ENCODE assay signal across 13 cellular contexts in genomic region chr11:77470971-77471370, GRCh38. TPM values are rescaled to one million over a fixed set of nuclear protein-coding genes. Genes with fewer than 3 reads are reported as not detected.
DNase-seq lines count a peak whose midpoint lies in the region; ATAC-seq and TF ChIP-seq lines count a peak whose summit lies in the region.
"Had no signal": no experiment of that assay in that cellular context is flagged by ENCODE, and none has a peak within 500 bp of the region (broad histone marks: within the 10 kb centered on the region; RNA-seq: fewer than 3 reads in every experiment).

No MANE protein-coding gene starts in this region.

- DNase-seq in Caco-2 (no peak), colonic mucosa (no peak), DMS53 treated with DMSO at 0.1 percent for 48 hours (lab: John Stamatoyannopoulos, UW; ENCODE audit: unreplicated experiment) (no peak)
- no peak for DNase-seq in stimulated activated naive B cell treated with anti-CD40 and anti-IgM and Interleukin-4, amounts not matched to agents 10 μg/mL and 1 μg/mL and 100 μg/mL, for 72 hours
- DNase-seq in central memory CD4-positive, alpha-beta T cell = no peak
- no peak for DNase-seq in effector memory CD4-positive, alpha-beta T cell
- DNase-seq: activated naive CD4-positive, alpha-beta T cell; brain microvascular endothelial cell; GM23248; left lung; NCI-H2107 had no signal

- H3K27ac ChIP-seq in HUES48 (ENCODE audit: low read depth, low read length) (peak overlapping the region; percentile 93), colonic mucosa (peak overlapping the region; percentile 92)
- H3K27ac ChIP-seq in effector memory CD4-positive, alpha-beta T cell (ENCODE audit: insufficient read depth, low read length, poor library complexity, severe bottlenecking) = no peak overlapping the region
- H3K27ac ChIP-seq: brain microvascular endothelial cell, GM23248, left lung had no signal

- CTCF ChIA-PET in Caco-2 (lab: Charles Lee) = interaction anchor here (1.1 to 1.8 kb wide), 8 partner anchors 11 to 119 kb away, joined by 3 to 28 read pairs (median 8); partner anchors contain the start of gene AQP11

- H3K36me3 Mint-ChIP-seq in Caco-2 (ENCODE audit: insufficient read depth, unreplicated experiment) = peaks cover 20% of the 10 kb centered on the region
- no peaks in the 10 kb centered on the region for H3K36me3 Mint-ChIP-seq in nephron (ENCODE audit: low read depth)
- no peaks in the 10 kb centered on the region for H3K36me3 Mint-ChIP-seq in stimulated activated naive B cell treated with anti-CD40 and anti-IgM and Interleukin-4, amounts not matched to agents 10 μg/mL and 1 μg/mL and 100 μg/mL, for 72 hours

- intact Hi-C loops in Caco-2 (cut with micrococcal nuclease; ENCODE audit: unreplicated experiment) = loop anchor here (2.0 to 5.0 kb wide), 3 partner anchors 52 to 344 kb away; partner anchors contain the start of gene MYO7A
- intact Hi-C loops in colonic mucosa (cut with DNase I) = no loop called here

- H3K4me1 Mint-ChIP-seq in Caco-2 (ENCODE audit: low read depth, unreplicated experiment) = peaks cover 47% of the 10 kb centered on the region
- peaks cover 16% of the 10 kb centered on the region for H3K4me1 Mint-ChIP-seq in nephron
- peaks cover 6 to 17% of the 10 kb centered on the region in 2 donors for H3K4me1 Mint-ChIP-seq in stimulated activated naive B cell treated with anti-CD40 and anti-IgM and Interleukin-4, amounts not matched to agents 10 μg/mL and 1 μg/mL and 100 μg/mL, for 72 hours

- H3K9me3 Mint-ChIP-seq in Caco-2 (ENCODE audit: unreplicated experiment) (no peaks in the 10 kb centered on the region), nephron (no peaks in the 10 kb centered on the region)
- H3K9me3 Mint-ChIP-seq in stimulated activated naive B cell treated with anti-CD40 and anti-IgM and Interleukin-4, amounts not matched to agents 10 μg/mL and 1 μg/mL and 100 μg/mL, for 72 hours = no peaks in the 10 kb centered on the region

- TF ChIP-seq CTCF in Caco-2 (IDR thresholded peaks at IDR 0.05; ENCODE audit: insufficient read depth in 1 of 2, low read depth in 1 of 2, low read length in 1 of 2, severe bottlenecking in 1 of 2, unreplicated experiment in 1 of 2) = no peak
- no peak for TF ChIP-seq CTCF in colonic mucosa (IDR thresholded peaks at IDR 0.05)
- TF ChIP-seq CTCF in nephron (IDR thresholded peaks at IDR 0.05; ENCODE audit: unreplicated experiment in 3 of 3) = no peak

- H3K4me3 Mint-ChIP-seq in Caco-2 (ENCODE audit: unreplicated experiment) = peak overlapping the region; percentile 93
- H3K4me3 Mint-ChIP-seq in nephron = peak overlapping the region; percentile 85 to 89 (median 88)
- H3K4me3 Mint-ChIP-seq in stimulated activated naive B cell treated with anti-CD40 and anti-IgM and Interleukin-4, amounts not matched to agents 10 μg/mL and 1 μg/mL and 100 μg/mL, for 72 hours = no peak overlapping the region

- POLR2A ChIA-PET in Caco-2 (lab: Charles Lee) = interaction anchor here (0.6 to 2.2 kb wide), 3 partner anchors 12 to 119 kb away, joined by 3 to 11 read pairs (median 9); partner anchors contain the start of gene AQP11

- no peaks in the 10 kb centered on the region for H3K27me3 Mint-ChIP-seq in Caco-2 (ENCODE audit: insufficient read depth, unreplicated experiment)
- peaks cover 4% of the 10 kb centered on the region for H3K27me3 Mint-ChIP-seq in nephron (ENCODE audit: low read depth)
- peaks cover 0 to 8% of the 10 kb centered on the region in 2 donors for H3K27me3 Mint-ChIP-seq in stimulated activated naive B cell treated with anti-CD40 and anti-IgM and Interleukin-4, amounts not matched to agents 10 μg/mL and 1 μg/mL and 100 μg/mL, for 72 hours

- ATAC-seq in stimulated activated naive B cell treated with anti-CD40 and anti-IgM and Interleukin-4, amounts not matched to agents 10 μg/mL and 1 μg/mL and 100 μg/mL, for 72 hours (replicated peaks) = no peak
- ATAC-seq: left lung had no signal

- H3K4me3 ChIP-seq in Caco-2 (ENCODE audit: low read depth, low read length) (peak overlapping the region; percentile 3; the same call in 1 of the 2 replicates), HUES48 (ENCODE audit: low read depth, low read length) (peak overlapping the region; percentile 96), colonic mucosa (no peak overlapping the region)
- H3K4me3 ChIP-seq in effector memory CD4-positive, alpha-beta T cell (ENCODE audit: insufficient read depth, low read depth, low read length, poor library complexity, severe bottlenecking) = no peak overlapping the region
- H3K4me3 ChIP-seq: GM23248, left lung had no signal

- peaks cover 49% of the 10 kb centered on the region for H3K4me1 ChIP-seq in Caco-2
- peaks cover 66% of the 10 kb centered on the region for H3K4me1 ChIP-seq in HUES48 (ENCODE audit: control insufficient read depth, insufficient read depth, low read length)
- peaks cover 5% of the 10 kb centered on the region for H3K4me1 ChIP-seq in colonic mucosa
- peaks cover 5% of the 10 kb centered on the region for H3K4me1 ChIP-seq in effector memory CD4-positive, alpha-beta T cell (ENCODE audit: control insufficient read depth, insufficient read depth, low read length, poor library complexity, severe bottlenecking)

- H3K27ac Mint-ChIP-seq in Caco-2 (ENCODE audit: unreplicated experiment) (peak overlapping the region; percentile 56), nephron (peak overlapping the region in 2 of 3 experiments; percentile 31 to 85)
- no peak overlapping the region for H3K27ac Mint-ChIP-seq in stimulated activated naive B cell treated with anti-CD40 and anti-IgM and Interleukin-4, amounts not matched to agents 10 μg/mL and 1 μg/mL and 100 μg/mL, for 72 hours

- H3K27me3 ChIP-seq in Caco-2 (replicated peaks; ENCODE audit: control insufficient read depth, insufficient read depth, low read length) = no peaks in the 10 kb centered on the region
- H3K27me3 ChIP-seq in HUES48 (ENCODE audit: control insufficient read depth, insufficient read depth, low read length) = no peaks in the 10 kb centered on the region
- H3K27me3 ChIP-seq in colonic mucosa = no peaks in the 10 kb centered on the region
- H3K27me3 ChIP-seq in effector memory CD4-positive, alpha-beta T cell (replicated peaks; ENCODE audit: control insufficient read depth, insufficient read depth, low read length, poor library complexity, severe bottlenecking) = no peaks in the 10 kb centered on the region
- H3K27me3 ChIP-seq: brain microvascular endothelial cell had no signal

- no TSS peak for BruUV-seq in Caco-2 (replicated peaks; lab: Mats Ljungman, UMichigan)

- H3K36me3 ChIP-seq in Caco-2 (ENCODE audit: control insufficient read depth, insufficient read depth, low read length) (no peaks in the 10 kb centered on the region), HUES48 (ENCODE audit: control insufficient read depth, insufficient read depth, low read length) (no peaks in the 10 kb centered on the region), colonic mucosa (no peaks in the 10 kb centered on the region)
- H3K36me3 ChIP-seq in effector memory CD4-positive, alpha-beta T cell (ENCODE audit: control insufficient read depth, insufficient read depth, low read length) = no peaks in the 10 kb centered on the region
- H3K36me3 ChIP-seq: brain microvascular endothelial cell, left lung had no signal

- H3K9ac ChIP-seq in HUES48 (ENCODE audit: low read depth, low read length) (peak overlapping the region; percentile 38), colonic mucosa (ENCODE audit: low read depth in 2 of 2, low read length in 2 of 2) (peak overlapping the region in 1 of 2 donors; percentile 93)
- H3K9ac ChIP-seq: GM23248 had no signal

- H3K9me3 ChIP-seq in Caco-2 = no peaks in the 10 kb centered on the region
- no peaks in the 10 kb centered on the region for H3K9me3 ChIP-seq in HUES48 (ENCODE audit: control insufficient read depth, insufficient read depth, low read length)
- no peaks in the 10 kb centered on the region for H3K9me3 ChIP-seq in colonic mucosa
- no peaks in the 10 kb centered on the region for H3K9me3 ChIP-seq in effector memory CD4-positive, alpha-beta T cell (ENCODE audit: control insufficient read depth, low read length)
- H3K9me3 ChIP-seq: left lung had no signal

RNA-seq across cellular contexts. Expression of gene PAK1, which starts 2.9 kb away (rescaled TPM):
- total RNA-seq in Caco-2 (2022) (81.1 and 90.1 TPM in 2 replicates), colonic mucosa (100 to 1,000 TPM; 104 to 123 TPM)

Comparison
In these comparisons a context has a peak if more than half of its experiments do, and no peak if none do; other contexts are left out.
1. H3K4me3 ChIP-seq: peak in Caco-2 (single experiment) and HUES48 (single experiment); none in colonic mucosa (single experiment) and effector memory CD4-positive, alpha-beta T cell (single experiment).
2. H3K4me3 Mint-ChIP-seq: peak in Caco-2 (single experiment) and nephron (3 of 3); none in stimulated activated naive B cell treated with anti-CD40 and anti-IgM and Interleukin-4, amounts not matched to agents 10 μg/mL and 1 μg/mL and 100 μg/mL, for 72 hours (0 of 2).